ENCODE assay signal across 15 cellular contexts in genomic region chr10:72954596-72955569, GRCh38. TPM values are rescaled to one million over a fixed set of nuclear protein-coding genes. Genes with fewer than 3 reads are reported as not detected.
DNase-seq lines count a peak whose midpoint lies in the region; ATAC-seq lines count a peak whose summit lies in the region.
"Had no signal": no experiment of that assay in that cellular context is flagged by ENCODE, and none has a peak within 500 bp of the region (broad histone marks: within the 10 kb centered on the region; RNA-seq: fewer than 3 reads in every experiment).

Gene PLA2G12B (minus strand): TSS chr10:72954806. CDS start chr10:72954685, 121 bp downstream.

- peak within 1 kb of the TSS; percentile 23 to 50 for H3K4me3 ChIP-seq in mucosa of rectum (ENCODE audit: low read length in 2 of 2)
- H3K4me3 ChIP-seq: BLaER1 treated with 17β-estradiol and CSF1 and Interleukin-3, amounts not matched to agents 10 nM and 100 nM had no signal

- peak; percentile 24 for DNase-seq in DMS153 treated with DMSO at 0.1 percent for 48 hours (lab: John Stamatoyannopoulos, UW; ENCODE audit: unreplicated experiment)
- peak; percentile 56 for DNase-seq in NCI-H2171 (lab: John Stamatoyannopoulos, UW)
- peak; percentile 26 for DNase-seq in cerebellum (ENCODE audit: low spot score)
- DNase-seq in posterior cingulate gyrus = no peak
- DNase-seq in NK-92 treated with Interleukin-12 subunit alpha and Interleukin-12 subunit beta, amount 100 ng/mL, for 24 hours (lab: John Stamatoyannopoulos, UW) = no peak
- no peak for DNase-seq in SKM-1 treated with dmso at 0.1 percent for 144 hours (lab: John Stamatoyannopoulos, UW; ENCODE audit: unreplicated experiment)
- DNase-seq: activated CD8-positive, alpha-beta T cell treated with anti-CD3 and anti-CD28 coated beads for 36 hours; foreskin keratinocyte had no signal

- ATAC-seq in GM19452 (IDR thresholded peaks at IDR 0.05; ENCODE audit: unreplicated experiment) = no peak
- ATAC-seq: activated CD8-positive, alpha-beta T cell treated with anti-CD3 and anti-CD28 coated beads for 36 hours; activated naive CD4-positive, alpha-beta T cell treated with anti-CD3 and anti-CD28 coated beads, Interleukin-2, amount 50 U/mL, for 72 hours; foreskin keratinocyte had no signal

- no peaks in the 10 kb centered on the region for H3K9me3 ChIP-seq in mucosa of rectum (ENCODE audit: control insufficient read depth in 2 of 2, low read length in 2 of 2)
- H3K9me3 ChIP-seq: BLaER1 treated with 17β-estradiol and CSF1 and Interleukin-3, amounts not matched to agents 10 nM and 100 nM had no signal

- no peaks in the 10 kb centered on the region for H3K36me3 ChIP-seq in mucosa of rectum (ENCODE audit: control insufficient read depth in 2 of 2, insufficient read depth in 2 of 2, low read length in 2 of 2)
- H3K36me3 ChIP-seq: BLaER1 treated with 17β-estradiol and CSF1 and Interleukin-3, amounts not matched to agents 10 nM and 100 nM had no signal

- H3K27me3 ChIP-seq in mucosa of rectum (ENCODE audit: control insufficient read depth in 2 of 2, insufficient read depth in 2 of 2, low read length in 2 of 2) = no peaks in the 10 kb centered on the region
- H3K27me3 ChIP-seq: BLaER1 treated with 17β-estradiol and CSF1 and Interleukin-3, amounts not matched to agents 10 nM and 100 nM had no signal

- H3K4me1 ChIP-seq in mucosa of rectum (ENCODE audit: control insufficient read depth in 2 of 2, insufficient read depth in 2 of 2, low read length in 2 of 2) = peaks cover 6% of the 10 kb centered on the region in 2 donors
- H3K4me1 ChIP-seq: BLaER1 treated with 17β-estradiol and CSF1 and Interleukin-3, amounts not matched to agents 10 nM and 100 nM; foreskin keratinocyte had no signal

- no peak within 1 kb of the TSS for H3K9ac ChIP-seq in mucosa of rectum (ENCODE audit: low read depth in 1 of 2, low read length in 2 of 2)
- H3K9ac ChIP-seq: BLaER1 treated with 17β-estradiol and CSF1 and Interleukin-3, amounts not matched to agents 10 nM and 100 nM had no signal

- peak within 1 kb of the TSS; percentile 37 to 38 for H3K27ac ChIP-seq in mucosa of rectum (ENCODE audit: low read depth in 2 of 2, low read length in 2 of 2)
- H3K27ac ChIP-seq: BLaER1 treated with 17β-estradiol and CSF1 and Interleukin-3, amounts not matched to agents 10 nM and 100 nM; foreskin keratinocyte had no signal

- intact Hi-C loops in posterior cingulate gyrus (cut with DNase I) = no loop called here

RNA-seq across cellular contexts. Expression of gene PLA2G12B, which starts in this region (rescaled TPM):
- total RNA-seq in cerebellum = not detected
- total RNA-seq: activated CD8-positive, alpha-beta T cell treated with anti-CD3 and anti-CD28 coated beads for 36 hours; activated naive CD4-positive, alpha-beta T cell treated with anti-CD3 and anti-CD28 coated beads, Interleukin-2, amount 50 U/mL, for 72 hours; foreskin keratinocyte; lower leg skin; pulmonary artery endothelial cell; temporal lobe had no signal

Comparison
In these comparisons a context has a peak if more than half of its experiments do, and no peak if none do; other contexts are left out.
1. Peak in DNase-seq in cerebellum; RNA of the gene not detected or under 1 TPM.
2. DNase-seq: peak in DMS153 treated with DMSO at 0.1 percent for 48 hours (single experiment) and NCI-H2171 (single experiment); none in posterior cingulate gyrus (0 of 10), NK-92 treated with Interleukin-12 subunit alpha and Interleukin-12 subunit beta, amount 100 ng/mL, for 24 hours (single experiment) and SKM-1 treated with dmso at 0.1 percent for 144 hours (single experiment).